In genomic region chrX:42954880-42955279, GRCh38 we compare ENCODE assay signal across 15 cellular contexts.
A peak's percentile ranks its signal among the peaks of the same experiment; 100 is the strongest.
DNase-seq lines count a peak whose midpoint lies in the region; ATAC-seq and TF ChIP-seq lines count a peak whose summit lies in the region.
"Had no signal": no experiment of that assay in that cellular context is flagged by ENCODE, and none has a peak within 500 bp of the region (broad histone marks: within the 10 kb centered on the region; RNA-seq: fewer than 3 reads in every experiment).

No MANE protein-coding gene starts in this region.

- H2AFZ ChIP-seq in OCI-LY1 (ENCODE audit: low read length): no peak overlapping the region

- peaks cover 0 to 17% (median 14%) of the 10 kb centered on the region in 10 experiments; a peak in 14 of 20 replicates for H3K4me1 ChIP-seq in BLaER1 treated with 17β-estradiol and CSF1 and Interleukin-3, amounts not matched to agents 10 nM and 100 nM
- H3K4me1 ChIP-seq in OCI-LY1 (ENCODE audit: insufficient read depth, low read length, severe bottlenecking): peaks cover 41% of the 10 kb centered on the region
- H3K4me1 ChIP-seq: gastrocnemius medialis, Peyer's patch, sigmoid colon had no signal

- H3K36me3 ChIP-seq in BLaER1 treated with 17β-estradiol and CSF1 and Interleukin-3, amounts not matched to agents 10 nM and 100 nM: no peaks in the 10 kb centered on the region
- H3K36me3 ChIP-seq in OCI-LY1 (ENCODE audit: insufficient read depth, low read length): no peaks in the 10 kb centered on the region; the same call in 1 of the 2 replicates
- H3K36me3 ChIP-seq: gastrocnemius medialis, Peyer's patch, sigmoid colon had no signal

- H3K27me3 ChIP-seq in BLaER1 treated with 17β-estradiol and CSF1 and Interleukin-3, amounts not matched to agents 10 nM and 100 nM: peaks cover 69 to 93% (median 87%) of the 10 kb centered on the region in 11 experiments
- no peaks in the 10 kb centered on the region for H3K27me3 ChIP-seq in OCI-LY1 (ENCODE audit: insufficient read depth, low read length)
- H3K27me3 ChIP-seq: gastrocnemius medialis, Peyer's patch, sigmoid colon had no signal

- no peaks in the 10 kb centered on the region for H4K20me1 ChIP-seq in BLaER1 treated with 17β-estradiol and CSF1 and Interleukin-3, amounts not matched to agents 10 nM and 100 nM
- H4K20me1 ChIP-seq in OCI-LY1 (ENCODE audit: insufficient read depth, low read length): no peaks in the 10 kb centered on the region

- peak; percentile 9 for ATAC-seq in GM19324 (IDR thresholded peaks at IDR 0.05; ENCODE audit: low FRiP score, unreplicated experiment)
- peak; percentile 12 for ATAC-seq in HG03039 (IDR thresholded peaks at IDR 0.05; ENCODE audit: unreplicated experiment)
- ATAC-seq: gastrocnemius medialis, T-cell had no signal

- TF ChIP-seq CTCF in OCI-LY1 (IDR thresholded peaks at IDR 0.05; ENCODE audit: low read length) (no peak), GM13976 (IDR thresholded peaks at IDR 0.05; ENCODE audit: borderline replicate concordance, control extremely low read depth, extremely low read depth, insufficient read depth, missing control alignments) (no peak)

- in situ Hi-C loops in GM13976 (cut with MboI; ENCODE audit: low sequenced_read_pairs, unreplicated experiment): no loop called here

- H3K9ac ChIP-seq in BLaER1 treated with 17β-estradiol and CSF1 and Interleukin-3, amounts not matched to agents 10 nM and 100 nM: peak overlapping the region in 3 of 11 experiments; percentile 25 to 49 (median 40); a peak in 4 of 22 replicates
- peak overlapping the region; percentile 44 for H3K9ac ChIP-seq in OCI-LY1 (ENCODE audit: low read length)

- no peaks in the 10 kb centered on the region for H3K79me2 ChIP-seq in OCI-LY1 (ENCODE audit: insufficient read depth, low read length)

- peak overlapping the region in 7 of 11 experiments; percentile 1 to 72 (median 50); a peak in 13 of 22 replicates for H3K4me2 ChIP-seq in BLaER1 treated with 17β-estradiol and CSF1 and Interleukin-3, amounts not matched to agents 10 nM and 100 nM
- peak overlapping the region; percentile 34 for H3K4me2 ChIP-seq in OCI-LY1 (ENCODE audit: low read length)

- DNase-seq in activated gamma-delta T cell (lab: John Stamatoyannopoulos, UW): no peak
- no peak for DNase-seq in NCI-H524 (lab: John Stamatoyannopoulos, UW)
- no peak for DNase-seq in NCI-H748 treated with DMSO at 0.1 percent for 48 hours (lab: John Stamatoyannopoulos, UW)
- no peak for DNase-seq in GM13976 (ENCODE audit: low spot score)
- DNase-seq: gastrocnemius medialis, immature natural killer cell, IMR-90, NCI-H1417 treated with DMSO at 0.1 percent for 48 hours, sigmoid colon, T-cell had no signal

- peaks cover 4 to 8% (median 6%) of the 10 kb centered on the region in 11 experiments; a peak in 18 of 22 replicates for H3K9me3 ChIP-seq in BLaER1 treated with 17β-estradiol and CSF1 and Interleukin-3, amounts not matched to agents 10 nM and 100 nM (replicated peaks in 1 of 11)
- 0 out of 2 replicates have a peak, but pooled peaks cover 3% of the 10 kb centered on the region for H3K9me3 ChIP-seq in OCI-LY1 (ENCODE audit: low read length)
- H3K9me3 ChIP-seq: gastrocnemius medialis, Peyer's patch, sigmoid colon had no signal

- H3K27ac ChIP-seq in BLaER1 treated with 17β-estradiol and CSF1 and Interleukin-3, amounts not matched to agents 10 nM and 100 nM: peak overlapping the region in 6 of 11 experiments; percentile 12 to 76 (median 63); a peak in 9 of 22 replicates
- H3K27ac ChIP-seq in OCI-LY1 (ENCODE audit: low read depth, low read length, poor library complexity, severe bottlenecking): peak overlapping the region; percentile 95
- H3K27ac ChIP-seq: gastrocnemius medialis, sigmoid colon had no signal

- no peaks in the 10 kb centered on the region for H3K9me2 ChIP-seq in OCI-LY1 (ENCODE audit: low read depth, low read length)

- H3F3A ChIP-seq in OCI-LY1 (ENCODE audit: insufficient read depth, low read length): no peaks in the 10 kb centered on the region

- H3K4me3 ChIP-seq in BLaER1 treated with 17β-estradiol and CSF1 and Interleukin-3, amounts not matched to agents 10 nM and 100 nM: no peak overlapping the region
- no peak overlapping the region for H3K4me3 ChIP-seq in OCI-LY1 (ENCODE audit: low read depth, low read length, poor library complexity, severe bottlenecking)
- H3K4me3 ChIP-seq: gastrocnemius medialis, Peyer's patch, sigmoid colon had no signal
